ENCODE assay signal across 30 cellular contexts in genomic region chr4:158297866-158298265, GRCh38.
DNase-seq lines count a peak whose midpoint lies in the region; ATAC-seq, FAIRE-seq and TF ChIP-seq lines count a peak whose summit lies in the region.
"Had no signal": no experiment of that assay in that cellular context is flagged by ENCODE, and none has a peak within 500 bp of the region (broad histone marks: within the 10 kb centered on the region; RNA-seq: fewer than 3 reads in every experiment).

No MANE protein-coding gene starts in this region.

- H3K9ac ChIP-seq in endodermal cell (ENCODE audit: extremely low read depth, low read length, poor library complexity, severe bottlenecking) (no peak overlapping the region), trophoblast cell (ENCODE audit: low read length) (no peak overlapping the region)
- H3K9ac ChIP-seq: BLaER1 had no signal

- DNase-seq in A549 (ENCODE audit: low read depth in 1 of 2, low spot score in 1 of 2) (no peak), Caco-2 (no peak), endodermal cell (no peak), trophoblast cell (peak; percentile 27 to 54), GM19238 (ENCODE audit: insufficient read length, low spot score) (no peak), ecto neural progenitor cell (ENCODE audit: low spot score) (no peak), DMS114 treated with DMSO at 0.1 percent for 48 hours (lab: John Stamatoyannopoulos, UW; ENCODE audit: unreplicated experiment) (no peak), LoVo (ENCODE audit: low spot score) (no peak)
- DNase-seq: 8988T; BE2C; C1 segment of cervical spinal cord; Calu3; CD4-positive, alpha-beta memory T cell; CD4-positive, CD25-positive, alpha-beta regulatory T cell; CD8-positive, alpha-beta memory T cell; COR-L47; DMS153; DMS53; DMS79; DND-41; EL; GDM1 had no signal

- intact Hi-C loops in Caco-2 (cut with micrococcal nuclease; ENCODE audit: unreplicated experiment): loop anchor here (2.0 kb wide), 1 partner anchor 55 kb away; no protein-coding TSS in a partner anchor

- peaks cover 43% of the 10 kb centered on the region for H3K4me1 ChIP-seq in A549
- peaks cover 38% of the 10 kb centered on the region for H3K4me1 ChIP-seq in Caco-2
- H3K4me1 ChIP-seq in endodermal cell (ENCODE audit: control insufficient read depth, insufficient read depth, low read length): no peaks in the 10 kb centered on the region
- peaks cover 0 to 7% of the 10 kb centered on the region in 2 experiments for H3K4me1 ChIP-seq in trophoblast cell (ENCODE audit: control insufficient read depth in 1 of 2, insufficient read depth in 2 of 2, low read length in 2 of 2)
- H3K4me1 ChIP-seq: BE2C, BLaER1 had no signal

- TF ChIP-seq CTCF in A549 (IDR thresholded peaks at IDR 0.05): no peak
- TF ChIP-seq CTCF in Caco-2 (IDR thresholded peaks at IDR 0.05; ENCODE audit: insufficient read depth in 1 of 2, low read depth in 1 of 2, low read length in 1 of 2, severe bottlenecking in 1 of 2, unreplicated experiment in 1 of 2): no peak
- TF ChIP-seq CTCF in endodermal cell (conservative IDR thresholded peaks at IDR 0.05): no peak

- no peaks in the 10 kb centered on the region for H3K79me2 ChIP-seq in trophoblast cell (ENCODE audit: control insufficient read depth, insufficient read depth, low read length, poor library complexity)

- H3K4me3 Mint-ChIP-seq in Caco-2 (ENCODE audit: unreplicated experiment) (no peak overlapping the region), endodermal cell (no peak overlapping the region)
- H3K4me3 Mint-ChIP-seq: CD14-positive monocyte; CD4-positive, alpha-beta memory T cell; CD4-positive, CD25-positive, alpha-beta regulatory T cell; CD8-positive, alpha-beta memory T cell had no signal

- peaks cover 23% of the 10 kb centered on the region for H3K4me1 Mint-ChIP-seq in Caco-2 (ENCODE audit: low read depth, unreplicated experiment)
- no peaks in the 10 kb centered on the region for H3K4me1 Mint-ChIP-seq in endodermal cell
- H3K4me1 Mint-ChIP-seq: CD14-positive monocyte; CD4-positive, alpha-beta memory T cell; CD4-positive, CD25-positive, alpha-beta regulatory T cell; CD8-positive, alpha-beta memory T cell had no signal

- H3K9me3 Mint-ChIP-seq in Caco-2 (ENCODE audit: unreplicated experiment): peaks cover 37% of the 10 kb centered on the region
- peaks cover 47% of the 10 kb centered on the region for H3K9me3 Mint-ChIP-seq in endodermal cell

- BruUV-seq in Caco-2 (replicated peaks; lab: Mats Ljungman, UMichigan): no TSS peak

- H3K4me3 ChIP-seq in A549 (no peak overlapping the region), Caco-2 (ENCODE audit: low read depth, low read length) (no peak overlapping the region), endodermal cell (ENCODE audit: low read length) (peak overlapping the region; percentile 5), trophoblast cell (ENCODE audit: low read depth, low read length) (no peak overlapping the region)
- H3K4me3 ChIP-seq: BLaER1, GM12878 had no signal

- peak overlapping the region; percentile 68 for H3K27ac Mint-ChIP-seq in Caco-2 (ENCODE audit: unreplicated experiment)
- H3K27ac Mint-ChIP-seq in endodermal cell: no peak overlapping the region
- H3K27ac Mint-ChIP-seq: CD14-positive monocyte; CD4-positive, alpha-beta memory T cell; CD4-positive, CD25-positive, alpha-beta regulatory T cell; CD8-positive, alpha-beta memory T cell had no signal

- no peak for TF ChIP-seq POLR2A in A549 (IDR thresholded peaks at IDR 0.05; ENCODE audit: low read length)

- CTCF ChIA-PET in A549 (lab: Yijun Ruan, JAX) (no interaction called here), Caco-2 (lab: Charles Lee) (no interaction called here)

- POLR2A ChIA-PET in A549 (lab: Yijun Ruan, JAX) (no interaction called here), Caco-2 (lab: Charles Lee) (no interaction called here)

- H3K27me3 Mint-ChIP-seq in Caco-2 (ENCODE audit: insufficient read depth, unreplicated experiment) (no peaks in the 10 kb centered on the region), endodermal cell (ENCODE audit: insufficient read depth) (no peaks in the 10 kb centered on the region)
- H3K27me3 Mint-ChIP-seq: CD4-positive, CD25-positive, alpha-beta regulatory T cell; CD8-positive, alpha-beta memory T cell had no signal

- peaks cover 7% of the 10 kb centered on the region for H3K79me1 ChIP-seq in trophoblast cell (ENCODE audit: low read length)

- H3K4ac ChIP-seq in trophoblast cell (ENCODE audit: low read depth, low read length): no peak overlapping the region

- 71% methylated on average over 3 of the region's 3 CpGs for WGBS in A549 (ENCODE audit: missing lambda C conversion rate)
- WGBS in endodermal cell (ENCODE audit: insufficient coverage in 1 of 2, insufficient read length in 1 of 2), 2 experiments: 93% methylated on average over 3 of the region's 3 CpGs; no CpG with 5 or more reads in 1 of the 2 experiments
- WGBS in trophoblast cell (ENCODE audit: extremely low coverage, insufficient coverage, insufficient read length): no CpG with 5 or more reads among the region's 3 CpGs

- H2BK12ac ChIP-seq in trophoblast cell (ENCODE audit: low read length): no peak overlapping the region

- H3K27ac ChIP-seq in A549 (peak overlapping the region; percentile 83 to 87), endodermal cell (ENCODE audit: low read depth, low read length) (no peak overlapping the region), trophoblast cell (ENCODE audit: low read depth, low read length) (no peak overlapping the region)
- H3K27ac ChIP-seq: BLaER1 had no signal

- peak overlapping the region; percentile 93; the same call in 2 of the 3 replicates for H3K4me2 ChIP-seq in A549
- H3K4me2 ChIP-seq in trophoblast cell (ENCODE audit: low read length): no peak overlapping the region
- H3K4me2 ChIP-seq: BLaER1 had no signal

- H2AFZ ChIP-seq in trophoblast cell (ENCODE audit: insufficient read depth, low read length, poor library complexity): no peak overlapping the region

- H3K36me3 Mint-ChIP-seq in Caco-2 (ENCODE audit: insufficient read depth, unreplicated experiment): peaks cover 6% of the 10 kb centered on the region
- peaks cover 3% of the 10 kb centered on the region for H3K36me3 Mint-ChIP-seq in endodermal cell (ENCODE audit: low read depth)
- H3K36me3 Mint-ChIP-seq: CD14-positive monocyte; CD4-positive, alpha-beta memory T cell; CD4-positive, CD25-positive, alpha-beta regulatory T cell; CD8-positive, alpha-beta memory T cell had no signal

- H3K27me3 ChIP-seq in Caco-2 (replicated peaks; ENCODE audit: control insufficient read depth, insufficient read depth, low read length) (no peaks in the 10 kb centered on the region), endodermal cell (ENCODE audit: control insufficient read depth, insufficient read depth, low read length, poor library complexity, severe bottlenecking) (no peaks in the 10 kb centered on the region), trophoblast cell (ENCODE audit: insufficient read depth, low read length) (no peaks in the 10 kb centered on the region)
- H3K27me3 ChIP-seq: BE2C, BLaER1 had no signal

- H4K12ac ChIP-seq in trophoblast cell (ENCODE audit: low read depth, low read length): no peak overlapping the region

- no peak overlapping the region for H2AK5ac ChIP-seq in trophoblast cell (ENCODE audit: low read length)

- H4K8ac ChIP-seq in trophoblast cell (ENCODE audit: low read depth, low read length): no peak overlapping the region

- H3K23ac ChIP-seq in trophoblast cell (ENCODE audit: low read length): no peak overlapping the region

- FAIRE-seq in A549 (lab: Jason Lieb, UNC): no peak
- FAIRE-seq: A204.1, D721Med, GM12878, GM12892, GM18507, GM19239 had no signal

- H3K18ac ChIP-seq in trophoblast cell (ENCODE audit: low read length): no peak overlapping the region

- H4K91ac ChIP-seq in trophoblast cell (ENCODE audit: low read depth, low read length): no peak overlapping the region

- H3K36me3 ChIP-seq in Caco-2 (ENCODE audit: control insufficient read depth, insufficient read depth, low read length): no peaks in the 10 kb centered on the region
- no peaks in the 10 kb centered on the region for H3K36me3 ChIP-seq in endodermal cell (ENCODE audit: control insufficient read depth, insufficient read depth, low read length)
- H3K36me3 ChIP-seq in trophoblast cell (ENCODE audit: control insufficient read depth in 1 of 2, insufficient read depth in 2 of 2, low read length in 2 of 2): no peaks in the 10 kb centered on the region
- H3K36me3 ChIP-seq: BE2C, BLaER1 had no signal

- no peak overlapping the region for H2BK5ac ChIP-seq in trophoblast cell (ENCODE audit: low read depth, low read length, poor library complexity)

- ATAC-seq in A549: no peak
- ATAC-seq: GM12878 had no signal

- H3K9me3 ChIP-seq in A549 (no peaks in the 10 kb centered on the region), Caco-2 (peaks cover 14% of the 10 kb centered on the region), endodermal cell (ENCODE audit: control insufficient read depth, low read length) (peaks cover 71% of the 10 kb centered on the region), trophoblast cell (ENCODE audit: insufficient read depth, low read depth, low read length) (peaks cover 3% of the 10 kb centered on the region)
- H3K9me3 ChIP-seq: BE2C had no signal

- no peak for TF ChIP-seq RAD21 in A549 (conservative IDR thresholded peaks at IDR 0.05 in 1 of 2, IDR thresholded peaks at IDR 0.05 in 1 of 2)

- TF ChIP-seq EP300 in A549 (IDR thresholded peaks at IDR 0.05): no peak

- H3K14ac ChIP-seq in trophoblast cell (ENCODE audit: low read length): no peak overlapping the region

- no peak overlapping the region for H2BK120ac ChIP-seq in trophoblast cell (ENCODE audit: insufficient read depth, low read length, poor library complexity)

TF ChIP-seq in A549, 52 proteins besides CTCF, POLR2A, EP300 and RAD21 (continues in another document):
- TF ChIP-seq EHMT2 (IDR thresholded peaks at IDR 0.05; ENCODE audit: low read depth): no peak
- TF ChIP-seq MAZ (IDR thresholded peaks at IDR 0.05; ENCODE audit: borderline replicate concordance, low read depth, low read length): no peak
- TF ChIP-seq FOXS1 (CRISPR knock-in tag; IDR thresholded peaks at IDR 0.05): no peak
- no peak for TF ChIP-seq HOXA7 (CRISPR knock-in tag; IDR thresholded peaks at IDR 0.05)
- TF ChIP-seq ELK1 (IDR thresholded peaks at IDR 0.05; ENCODE audit: low read depth, low read length): no peak
- TF ChIP-seq TP53 (CRISPR knock-in tag; IDR thresholded peaks at IDR 0.05): no peak
- TF ChIP-seq ZFP36 (IDR thresholded peaks at IDR 0.05; ENCODE audit: borderline replicate concordance, partially characterized antibody): no peak

Comparison
In these comparisons a context has a peak if more than half of its experiments do, and no peak if none do; other contexts are left out.
1. DNase-seq: peak in trophoblast cell (2 of 2); none in A549 (0 of 2), Caco-2 (0 of 2), endodermal cell (single experiment), GM19238 (single experiment), ecto neural progenitor cell (single experiment), DMS114 treated with DMSO at 0.1 percent for 48 hours (single experiment) and LoVo (single experiment).
2. H3K27ac ChIP-seq: peak in A549 (2 of 2); none in endodermal cell (single experiment) and trophoblast cell (single experiment).